Comparison of ENCODE assay signal across 8 cellular contexts in genomic region chr1:12143631-12144155, GRCh38. TPM values are rescaled to one million over a fixed set of nuclear protein-coding genes. Genes with fewer than 3 reads are reported as not detected.
DNase-seq lines count a peak whose midpoint lies in the region; ATAC-seq, FAIRE-seq and TF ChIP-seq lines count a peak whose summit lies in the region.

No MANE protein-coding gene starts in this region.

- H3K9me3 ChIP-seq in GM12878 (replicated peaks; ENCODE audit: control insufficient read depth, insufficient read depth, low read length) (no peaks in the 10 kb centered on the region), Karpas-422 (ENCODE audit: low read length) (no peaks in the 10 kb centered on the region)

- no peak for TF ChIP-seq RAD21 in GM12878 (IDR thresholded peaks at IDR 0.05; ENCODE audit: insufficient read depth, low read depth, low read length)

- RAD21 ChIA-PET in GM12878 (lab: Charles Lee; ENCODE audit: unreplicated experiment): interaction anchor here (10.6 to 12.5 kb wide), 2 partner anchors 18 to 25 kb away, joined by 118 to 119 read pairs; partner anchors contain the start of gene TNFRSF1B

- H4K20me1 ChIP-seq in GM12878 (ENCODE audit: control insufficient read depth, insufficient read depth) (no peaks in the 10 kb centered on the region), Karpas-422 (ENCODE audit: insufficient read depth, low read depth, low read length) (peaks cover 13% of the 10 kb centered on the region; the same call in 1 of the 2 replicates)

- peak; percentile 19 for DNase-seq in NCI-H1105 treated with DMSO at 0.1 percent for 48 hours (lab: John Stamatoyannopoulos, UW)
- no peak for DNase-seq in NCI-H1105 (lab: John Stamatoyannopoulos, UW)
- peak; percentile 65 for DNase-seq in NOMO-1 treated with dmso at 0.1 percent for 144 hours (lab: John Stamatoyannopoulos, UW; ENCODE audit: unreplicated experiment)
- DNase-seq in GM12878 (ENCODE audit: low read depth, low spot score): no peak
- DNase-seq in left colon: peak; percentile 73 to 86
- peak; percentile 98 for DNase-seq in stromal cell of bone marrow (ENCODE audit: low read depth)
- DNase-seq in Karpas-422: no peak

- H3K27ac ChIP-seq in GM12878 (ENCODE audit: control insufficient read depth, insufficient read depth) (peak overlapping the region; percentile 60), Karpas-422 (ENCODE audit: low read length) (no peak overlapping the region)

- no peaks in the 10 kb centered on the region; the same call in 1 of the 2 replicates for H3K79me2 ChIP-seq in GM12878 (ENCODE audit: control insufficient read depth, insufficient read depth, low read length)
- no peaks in the 10 kb centered on the region for H3K79me2 ChIP-seq in Karpas-422 (ENCODE audit: low read length)

- peaks cover 52% of the 10 kb centered on the region for H3K4me1 ChIP-seq in GM12878 (ENCODE audit: control insufficient read depth, insufficient read depth, low read length)
- H3K4me1 ChIP-seq in Karpas-422 (ENCODE audit: low read length): no peaks in the 10 kb centered on the region

- H3K4me2 ChIP-seq in GM12878 (ENCODE audit: control insufficient read depth, insufficient read depth) (0 out of 2 replicates have a peak overlapping the region, but pooled peaks have one; percentile 8), Karpas-422 (ENCODE audit: low read depth, low read length, poor library complexity, severe bottlenecking) (no peak overlapping the region)

- ATAC-seq in GM12878 (peak; percentile 27), left colon (peak; percentile 63), GM18511 (IDR thresholded peaks at IDR 0.05; ENCODE audit: unreplicated experiment) (no peak)

- TSS peak; percentile 45 for BruUV-seq in GM12878 (replicated peaks; lab: Mats Ljungman, UMichigan)

- CTCF ChIA-PET in GM12878 (lab: Yijun Ruan, JAX): interaction anchor here (1.2 to 3.2 kb wide), 3 partner anchors 12 to 53 kb away, joined by 3 to 15 read pairs (median 5); no protein-coding TSS in a partner anchor

- in situ Hi-C loops in GM12878 (cut with MboI): no loop called here

- WGBS in GM12878 (ENCODE audit: insufficient coverage, insufficient replicate concordance, low lambda C conversion rate, missing lambda C conversion rate): 8% methylated on average over 17 of the region's 17 CpGs

- H2AFZ ChIP-seq in GM12878 (ENCODE audit: control insufficient read depth, low read depth, low read length): no peak overlapping the region
- H2AFZ ChIP-seq in Karpas-422 (ENCODE audit: low read length): no peak overlapping the region

- SMC1A ChIA-PET in GM12878 (lab: Charles Lee; ENCODE audit: uncharacterized antibody, unreplicated experiment): interaction anchor here (1.0 to 19.3 kb wide), 2 partner anchors 12 to 25 kb away, joined by 3 to 347 read pairs; partner anchors contain the start of gene TNFRSF1B

- H3K9ac ChIP-seq in GM12878 (ENCODE audit: control insufficient read depth, insufficient read depth, low read length) (no peak overlapping the region), Karpas-422 (ENCODE audit: low read length) (no peak overlapping the region)

- TF ChIP-seq EP300 in GM12878 (IDR thresholded peaks at IDR 0.05; ENCODE audit: borderline replicate concordance in 1 of 2, control insufficient read depth in 1 of 2, low read depth in 2 of 2, low read length in 2 of 2): no peak

- TF ChIP-seq CTCF in GM12878 (IDR thresholded peaks at IDR 0.05 in 2 of 3, conservative IDR thresholded peaks at IDR 0.05 in 1 of 3; ENCODE audit: control insufficient read depth in 2 of 3, extremely low read depth in 1 of 3, insufficient read depth in 1 of 3, low read depth in 3 of 3, low read length in 3 of 3): peak in 1 of 3 experiments; percentile 21; a peak in 2 of 6 replicates

- H3K9me2 ChIP-seq in Karpas-422 (replicated peaks; ENCODE audit: insufficient read depth, low read length): no peaks in the 10 kb centered on the region

- H3K27me3 ChIP-seq in GM12878 (replicated peaks in 1 of 2; ENCODE audit: control insufficient read depth in 2 of 2, insufficient read depth in 2 of 2, low read length in 1 of 2): no peaks in the 10 kb centered on the region
- no peaks in the 10 kb centered on the region for H3K27me3 ChIP-seq in Karpas-422 (ENCODE audit: low read length)

- H3K36me3 ChIP-seq in GM12878 (ENCODE audit: control insufficient read depth in 2 of 2, insufficient read depth in 2 of 2, low read length in 1 of 2): peaks cover 15 to 21% of the 10 kb centered on the region in 2 experiments
- no peaks in the 10 kb centered on the region for H3K36me3 ChIP-seq in Karpas-422 (ENCODE audit: insufficient read depth, low read length)

- peak; percentile 77 for FAIRE-seq in GM12878 (lab: Jason Lieb, UNC)

- intact Hi-C loops in GM12878 (cut with micrococcal nuclease; ENCODE audit: unreplicated experiment): loop anchor here (5.0 kb wide), 1 partner anchor 64 kb away; no protein-coding TSS in a partner anchor
- intact Hi-C loops in left colon (cut with DNase I, micrococcal nuclease): no loop called here

- POLR2A ChIA-PET in GM12878 (lab: Charles Lee): interaction anchor here (1.8 to 11.6 kb wide), 2 partner anchors 18 to 25 kb away, joined by 5 to 166 read pairs; no protein-coding TSS in a partner anchor

- H3K4me3 ChIP-seq in GM12878 (no peak overlapping the region), Karpas-422 (ENCODE audit: low read length) (no peak overlapping the region)

- TF ChIP-seq POLR2A in GM12878 (IDR thresholded peaks at IDR 0.05; ENCODE audit: low read depth, low read length): peak; percentile 52; the same call in 1 of the 2 replicates

TF ChIP-seq in GM12878, 131 proteins besides CTCF, POLR2A, EP300 and RAD21 (continues in another document):
- TF ChIP-seq SMAD5 (IDR thresholded peaks at IDR 0.05; ENCODE audit: low read depth) (no peak), ZNF384 (IDR thresholded peaks at IDR 0.05; ENCODE audit: borderline replicate concordance, low read depth, low read length) (no peak), MAX (IDR thresholded peaks at IDR 0.05; ENCODE audit: low read depth, low read length) (peak; percentile 84), CUX1 (IDR thresholded peaks at IDR 0.05; ENCODE audit: insufficient replicate concordance, low read depth, low read length) (no peak), DPF2 (IDR thresholded peaks at IDR 0.05) (peak; percentile 73)

RNA-seq across cellular contexts. Expression of gene TNFRSF1B, which starts 23.1 kb away (rescaled TPM):
- total RNA-seq in GM12878 (2013; cell fraction: nucleolus; rRNA removed): 88.1 and 95.5 TPM in 2 replicates
- 33.0 and 39.9 TPM in 2 replicates for total RNA-seq in GM12878 (2014; rRNA removed)
- total RNA-seq in GM12878 (2014; rRNA removed; fragmentation: Illumina TruSeq; extraction: Trizol): 22.4 and 24.4 TPM in 2 replicates
- total RNA-seq in GM12878 (2021): 78.8 and 87.2 TPM in 2 replicates
- 22.2 TPM for polyA plus RNA-seq in GM12878 (2011; ENCODE audit: low read depth)
- polyA plus RNA-seq in GM12878 (2011; rRNA removed): 35.0 and 66.4 TPM in 2 replicates
- 84.0 and 115 TPM in 2 replicates for polyA plus RNA-seq in GM12878 (2011; cell fraction: cytosol; rRNA removed)
- 23.9 and 33.3 TPM in 2 replicates for polyA plus RNA-seq in GM12878 (2011; cell fraction: nucleus; rRNA removed)
- polyA plus RNA-seq in GM12878 (2012): 50.4 and 50.7 TPM in 2 replicates
- 15.0 and 32.4 TPM in 2 replicates for polyA plus RNA-seq in GM12878 (2014; fragmentation: Illumina TruSeq; extraction: Trizol)
- polyA plus RNA-seq in GM12878 (2014; fragmentation: Nextera tagmentation; extraction: Ambion mirVana): 10 to 100 TPM; 10.1 to 11.6 TPM
- polyA plus RNA-seq in GM12878 (2014; rRNA removed): 47.3 and 53.1 TPM in 2 replicates
- 10 to 100 TPM; 34.8 to 47.5 TPM for polyA plus RNA-seq in GM12878 (2016; fragmentation: Nextera tagmentation; extraction: Ambion mirVana)
- 44.6 and 88.0 TPM in 2 replicates for polyA minus RNA-seq in GM12878 (2011; rRNA and poly(A)+ RNA removed)
- 32.2 and 47.0 TPM in 2 replicates for polyA minus RNA-seq in GM12878 (2011; cell fraction: cytosol; rRNA and poly(A)+ RNA removed)
- 11.2 and 26.9 TPM in 2 replicates for polyA minus RNA-seq in GM12878 (2011; cell fraction: nucleus; rRNA and poly(A)+ RNA removed)
- 10 to 100 TPM; 18.6 to 28.3 TPM for total RNA-seq in left colon
- not detected in 2 replicates for total RNA-seq in Karpas-422 (2014; rRNA removed; shearing (Covaris generic); ENCODE audit: low replicate concordance)

Comparison
In these comparisons a context has a peak if more than half of its experiments do, and no peak if none do; other contexts are left out.
1. DNase-seq: peak in NCI-H1105 treated with DMSO at 0.1 percent for 48 hours (single experiment), NOMO-1 treated with dmso at 0.1 percent for 144 hours (single experiment), left colon (2 of 2) and stromal cell of bone marrow (single experiment); none in NCI-H1105 (single experiment), GM12878 (single experiment) and Karpas-422 (single experiment).
2. RNA of gene TNFRSF1B, which starts 23.1 kb away (total RNA-seq): 22.4 to 95.5 TPM in GM12878 and 18.6 to 28.3 TPM in left colon; not detected in Karpas-422; every median in the first group is over 10 times any median in the second.